Comparison of ENCODE assay signal across 19 cellular contexts in genomic region chr18:74906189-74906588, GRCh38.
A peak's percentile ranks its signal among the peaks of the same experiment; 100 is the strongest.
DNase-seq lines count a peak whose midpoint lies in the region; ATAC-seq, FAIRE-seq and TF ChIP-seq lines count a peak whose summit lies in the region.
"Had no signal": no experiment of that assay in that cellular context is flagged by ENCODE, and none has a peak within 500 bp of the region (broad histone marks: within the 10 kb centered on the region; RNA-seq: fewer than 3 reads in every experiment).

No MANE protein-coding gene starts in this region.

- peak overlapping the region; percentile 12 for H3K27ac ChIP-seq in muscle layer of colon (ENCODE audit: low read depth, low read length)
- H3K27ac ChIP-seq in neural progenitor cell, result no peak overlapping the region
- H3K27ac ChIP-seq: adrenal gland, GM23248, left ventricle myocardium inferior, ovary, suprapubic skin had no signal

- no peaks in the 10 kb centered on the region for H3K36me3 ChIP-seq in muscle layer of colon (ENCODE audit: insufficient read depth, low read length)
- no peaks in the 10 kb centered on the region for H3K36me3 ChIP-seq in neural progenitor cell
- H3K36me3 ChIP-seq: adrenal gland, ovary, suprapubic skin had no signal

- H4K20me1 ChIP-seq in neural progenitor cell (ENCODE audit: low read depth), result no peaks in the 10 kb centered on the region

- no peak overlapping the region for H3K27ac Mint-ChIP-seq in neural progenitor cell
- H3K27ac Mint-ChIP-seq: activated T-helper 2 cell treated with anti-CD3 and anti-CD28 coated beads, Interferon-gamma antibody, Interleukin-2, Interleukin-4, amounts not matched to agents 10 μg/mL and 5 μg/mL and 100 μg/mL, durations not matched to agents 14 hours and 24 hours and 36 hours had no signal

- no peaks in the 10 kb centered on the region for H3K36me3 Mint-ChIP-seq in neural progenitor cell

- H3K27me3 Mint-ChIP-seq in neural progenitor cell (ENCODE audit: insufficient read depth, low read depth), result no peaks in the 10 kb centered on the region
- H3K27me3 Mint-ChIP-seq: CD8-positive, alpha-beta memory T cell had no signal

- DNase-seq in DMS153 treated with DMSO at 0.1 percent for 48 hours (lab: John Stamatoyannopoulos, UW; ENCODE audit: unreplicated experiment) (peak; percentile 33), NCI-H526 (lab: John Stamatoyannopoulos, UW) (peak; percentile 8 to 43), GM12891 (ENCODE audit: insufficient read length, low spot score) (no peak), neural progenitor cell (ENCODE audit: low spot score) (no peak)
- DNase-seq: adrenal gland; CD8-positive, alpha-beta memory T cell; foreskin melanocyte; GM23248; left ventricle myocardium inferior; MM.1S; NCI-H1930; ovary; stimulated activated CD4-positive, alpha-beta T cell treated with anti-CD3 and anti-CD28 coated beads, Interleukin-4, amount 100 ng/mL, for 24 hours had no signal

- no peaks in the 10 kb centered on the region for H3K9me3 ChIP-seq in muscle layer of colon (ENCODE audit: low read length)
- H3K9me3 ChIP-seq in neural progenitor cell (ENCODE audit: low read depth), result no peaks in the 10 kb centered on the region
- H3K9me3 ChIP-seq: adrenal gland, left ventricle myocardium inferior, ovary, suprapubic skin had no signal

- H3F3A ChIP-seq in neural progenitor cell (ENCODE audit: low read depth), result no peaks in the 10 kb centered on the region

- TF ChIP-seq CTCF in neural progenitor cell (IDR thresholded peaks at IDR 0.05), result no peak

- no peaks in the 10 kb centered on the region for H3K9me3 Mint-ChIP-seq in neural progenitor cell
- H3K9me3 Mint-ChIP-seq: activated T-helper 2 cell treated with anti-CD3 and anti-CD28 coated beads, Interferon-gamma antibody, Interleukin-2, Interleukin-4, amounts not matched to agents 10 μg/mL and 5 μg/mL and 100 μg/mL, durations not matched to agents 14 hours and 24 hours and 36 hours; CD8-positive, alpha-beta memory T cell had no signal

- no peak overlapping the region for H3K4me3 Mint-ChIP-seq in neural progenitor cell
- H3K4me3 Mint-ChIP-seq: CD8-positive, alpha-beta memory T cell had no signal

- H3K4me3 ChIP-seq in muscle layer of colon (ENCODE audit: low read depth in 1 of 2, low read length in 2 of 2) (no peak overlapping the region), neural progenitor cell (no peak overlapping the region)
- H3K4me3 ChIP-seq: adrenal gland, GM23248, left ventricle myocardium inferior, ovary, suprapubic skin had no signal

- FAIRE-seq in colon (lab: Jason Lieb, UNC), result peak; percentile 73
- no peak for FAIRE-seq in GM12891 (lab: Jason Lieb, UNC)

- H3K4me1 Mint-ChIP-seq in neural progenitor cell, result peaks cover 5% of the 10 kb centered on the region

- no peak for TF ChIP-seq POLR2A in GM12891 (IDR thresholded peaks at IDR 0.05; ENCODE audit: low read depth, low read length)

- H2AFZ ChIP-seq in neural progenitor cell (replicated peaks), result no peak overlapping the region
- H2AFZ ChIP-seq: GM23248 had no signal

- H3K27me3 ChIP-seq in muscle layer of colon (ENCODE audit: control insufficient read depth in 1 of 2, insufficient read depth in 2 of 2, low read length in 2 of 2) (no peaks in the 10 kb centered on the region), neural progenitor cell (no peaks in the 10 kb centered on the region)
- H3K27me3 ChIP-seq: adrenal gland, ovary, suprapubic skin had no signal

- H3K79me2 ChIP-seq in neural progenitor cell (ENCODE audit: low read depth), result no peaks in the 10 kb centered on the region

- ATAC-seq in GM21515 (IDR thresholded peaks at IDR 0.05; ENCODE audit: unreplicated experiment), result no peak
- no peak for ATAC-seq in GM21423 (IDR thresholded peaks at IDR 0.05; ENCODE audit: unreplicated experiment)

- peaks cover 12% of the 10 kb centered on the region for H3K4me1 ChIP-seq in muscle layer of colon (ENCODE audit: insufficient read depth, low read length)
- H3K4me1 ChIP-seq in neural progenitor cell, result no peaks in the 10 kb centered on the region
- H3K4me1 ChIP-seq: adrenal gland, left ventricle myocardium inferior, suprapubic skin had no signal

- no peak overlapping the region for H3K9ac ChIP-seq in muscle layer of colon (ENCODE audit: low read length)
- no peak overlapping the region for H3K9ac ChIP-seq in neural progenitor cell
- H3K9ac ChIP-seq: GM23248 had no signal

- H3K4me2 ChIP-seq in neural progenitor cell, result no peak overlapping the region

TF ChIP-seq in GM12891, 5 proteins besides CTCF, POLR2A, EP300 and RAD21:
- TF ChIP-seq PAX5 (IDR thresholded peaks at IDR 0.05; ENCODE audit: insufficient read depth, low read length, severe bottlenecking) (no peak), TAF1 (IDR thresholded peaks at IDR 0.05; ENCODE audit: low read depth, low read length) (no peak)

Comparison
In these comparisons a context has a peak if more than half of its experiments do, and no peak if none do; other contexts are left out.
1. DNase-seq: peak in DMS153 treated with DMSO at 0.1 percent for 48 hours (single experiment) and NCI-H526 (2 of 2); none in GM12891 (single experiment) and neural progenitor cell (single experiment).